Comparison of ENCODE assay signal across 32 cellular contexts in genomic region chr18:36655074-36655473, GRCh38.
"Had no signal": no experiment of that assay in that cellular context is flagged by ENCODE, and none has a peak within 500 bp of the region (broad histone marks: within the 10 kb centered on the region; RNA-seq: fewer than 3 reads in every experiment).

No MANE protein-coding gene starts in this region.

- H3K36me3 ChIP-seq: adrenal gland, breast epithelium, gastrocnemius medialis, right lobe of liver, thyroid gland, upper lobe of right lung, WERI-Rb-1 had no signal

- DNase-seq: activated CD4-positive, alpha-beta T cell treated with anti-CD3 and anti-CD28 coated beads for 48 hours; activated CD4-positive, alpha-beta T cell treated with anti-CD3 and anti-CD28 coated beads, Interleukin-2, amount 50 U/mL, for 48 hours; activated CD8-positive, alpha-beta memory T cell treated with anti-CD3 and anti-CD28 coated beads for 24 hours; activated effector memory CD4-positive, alpha-beta T cell treated with anti-CD3 and anti-CD28 coated beads, Interleukin-2, amount 50 U/mL, for 16 hours; activated naive CD4-positive, alpha-beta T cell treated with anti-CD3 and anti-CD28 coated beads for 36 hours; activated naive CD8-positive, alpha-beta T cell treated with anti-CD3 and anti-CD28 coated beads for 36 hours; activated T-cell treated with anti-CD3 and anti-CD28 coated beads, Interleukin-2, amount 50 U/mL, for 1 hour; adrenal gland; effector CD8-positive, alpha-beta T cell; gastrocnemius medialis; glutamatergic neuron; hippocampal formation; mucosa of descending colon; posterior cingulate gyrus; right lobe of liver; small intestine; stimulated activated CD4-positive, alpha-beta T cell treated with anti-CD3 and anti-CD28 coated beads, Interleukin-4, amount 100 ng/mL, for 4 hours; stimulated activated CD8-positive, alpha-beta memory T cell treated with anti-CD3 and anti-CD28 coated beads, Interleukin-4, amount 100 ng/mL, for 48 hours; stimulated activated naive CD8-positive, alpha-beta T cell treated with anti-CD3 and anti-CD28 coated beads, Interleukin-15, amount 100 ng/mL, for 72 hours; substantia nigra; SW 1271; T-helper 9 cell; thyroid gland; upper lobe of right lung; WERI-Rb-1 had no signal

- H3K4me1 ChIP-seq: adrenal gland, breast epithelium, gastrocnemius medialis, right lobe of liver, thyroid gland, upper lobe of right lung had no signal

- H3K27me3 ChIP-seq: adrenal gland, breast epithelium, gastrocnemius medialis, right lobe of liver, thyroid gland, upper lobe of right lung had no signal

- H3K4me3 ChIP-seq: adrenal gland, breast epithelium, gastrocnemius medialis, mucosa of descending colon, right lobe of liver, thyroid gland, upper lobe of right lung had no signal

- ATAC-seq: activated CD4-positive, CD25-positive, alpha-beta regulatory T cell treated with anti-CD3 and anti-CD28 coated beads, Interleukin-2, amount 50 U/mL, for 24 hours; gastrocnemius medialis; left lobe of liver; mucosa of descending colon; right lobe of liver; stimulated activated memory B cell treated with anti-CD40 and anti-IgM and Interleukin-4, amounts not matched to agents 10 μg/mL and 1 μg/mL and 100 μg/mL, for 72 hours; stimulated activated naive CD8-positive, alpha-beta T cell treated with anti-CD3 and anti-CD28 coated beads, Interleukin-15, amount 100 ng/mL, for 72 hours; upper lobe of right lung had no signal

- FAIRE-seq: colon, endometrium, small intestine had no signal

- H3K27ac ChIP-seq: adrenal gland, breast epithelium, epithelial cell of prostate, gastrocnemius medialis, right lobe of liver, thyroid gland, upper lobe of right lung, WERI-Rb-1 had no signal

- H3K9me3 ChIP-seq: adrenal gland, breast epithelium, gastrocnemius medialis, mucosa of descending colon, right lobe of liver, thyroid gland, upper lobe of right lung had no signal
